18 cellular contexts compared by ENCODE assay signal in the genomic region with DNA sequence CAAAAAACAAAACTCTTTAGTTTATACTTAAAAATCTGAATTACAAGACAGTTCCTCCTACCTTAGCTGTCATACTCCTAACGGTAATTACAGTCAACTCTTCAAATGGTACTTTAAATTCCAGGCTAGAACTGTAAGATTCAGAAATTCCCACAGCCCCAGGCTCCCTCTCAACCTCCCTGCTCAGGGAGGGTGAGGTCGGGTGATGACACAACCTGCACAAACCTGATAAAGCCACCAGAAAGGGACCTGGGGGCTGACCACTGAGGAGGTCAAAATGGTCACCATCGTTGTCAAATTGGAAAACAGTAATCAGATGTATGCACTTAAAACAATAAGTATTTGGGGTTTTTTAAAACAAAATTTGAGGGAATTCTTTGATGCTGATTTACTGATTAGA. TPM values are rescaled to one million over a fixed set of nuclear protein-coding genes. Genes with fewer than 3 reads are reported as not detected.
A peak's percentile ranks its signal among the peaks of the same experiment; 100 is the strongest.
DNase-seq lines count a peak whose midpoint lies in the region; ATAC-seq, FAIRE-seq and TF ChIP-seq lines count a peak whose summit lies in the region.
"Had no signal": no experiment of that assay in that cellular context is flagged by ENCODE, and none has a peak within 500 bp of the region (broad histone marks: within the 10 kb centered on the region; RNA-seq: fewer than 3 reads in every experiment).

No MANE protein-coding gene starts in this region.

- no peaks in the 10 kb centered on the region for H3K4me1 ChIP-seq in K562 (replicated peaks in 1 of 2; ENCODE audit: control insufficient read depth in 2 of 2, insufficient read depth in 2 of 2, low read length in 2 of 2)
- peaks cover 12% of the 10 kb centered on the region for H3K4me1 ChIP-seq in vagina
- H3K4me1 ChIP-seq: BE2C had no signal

- H3K27ac Mint-ChIP-seq in mesothelial cell of epicardium: peak overlapping the region; percentile 11
- H3K27ac Mint-ChIP-seq in stimulated activated memory B cell treated with anti-CD40 and anti-IgM and Interleukin-4, amounts not matched to agents 10 μg/mL and 1 μg/mL and 100 μg/mL, for 72 hours: no peak overlapping the region
- H3K27ac Mint-ChIP-seq: CD14-positive monocyte; CD8-positive, alpha-beta T cell had no signal

- DNase-seq in ELF-1 (ENCODE audit: low read depth, low spot score) (peak; percentile 62), K562 (ENCODE audit: extremely low read depth in 1 of 4, low spot score in 3 of 4) (peak in 2 of 4 experiments; percentile 42 to 69), mesothelial cell of epicardium (ENCODE audit: low spot score in 2 of 2, unreplicated experiment in 2 of 2) (no peak), vagina (ENCODE audit: extremely low spot score in 2 of 2) (no peak), HT-29 (ENCODE audit: low spot score) (no peak)
- DNase-seq: BE2C; CD8-positive, alpha-beta T cell; COR-L47; DND-41; GF-D8 had no signal

- no peak overlapping the region for H2AFZ ChIP-seq in K562 (ENCODE audit: low read depth, low read length)

- no peaks in the 10 kb centered on the region for H4K20me1 ChIP-seq in K562 (replicated peaks; ENCODE audit: control insufficient read depth, insufficient read depth, low read length)

- 0% methylated on average over 3 of the region's 3 CpGs for WGBS in K562 (ENCODE audit: insufficient coverage, low coverage, missing lambda C conversion rate)

- no peak overlapping the region for H3K27ac ChIP-seq in K562 (ENCODE audit: extremely low read depth, low read depth, low read length)
- peak overlapping the region; percentile 3 for H3K27ac ChIP-seq in vagina

- no peak overlapping the region for H3K9ac ChIP-seq in K562 (ENCODE audit: insufficient read depth in 1 of 2, low read depth in 2 of 2, low read length in 2 of 2)

- peaks cover 25% of the 10 kb centered on the region for H3K4me1 Mint-ChIP-seq in mesothelial cell of epicardium
- H3K4me1 Mint-ChIP-seq in stimulated activated memory B cell treated with anti-CD40 and anti-IgM and Interleukin-4, amounts not matched to agents 10 μg/mL and 1 μg/mL and 100 μg/mL, for 72 hours: no peaks in the 10 kb centered on the region
- H3K4me1 Mint-ChIP-seq: CD14-positive monocyte had no signal

- intact Hi-C loops in K562 (cut with micrococcal nuclease) (no loop called here), vagina (cut with DNase I) (no loop called here)

- TF ChIP-seq POLR2A in K562 (conservative IDR thresholded peaks at IDR 0.05): no peak
- no peak for TF ChIP-seq POLR2A in vagina (IDR thresholded peaks at IDR 0.05)

- no peak overlapping the region for H3K4me2 ChIP-seq in K562 (ENCODE audit: insufficient read depth, low read length)

- no peak for FAIRE-seq in K562 (lab: Jason Lieb, UNC)
- FAIRE-seq: A204.1, GM19239, HepG2 had no signal

- no peaks in the 10 kb centered on the region for H3K9me1 ChIP-seq in K562 (ENCODE audit: control insufficient read depth, insufficient read depth, low read length)

- no TSS peak for BruUV-seq in K562 (replicated peaks; lab: Mats Ljungman, UMichigan)

- CTCF ChIA-PET in K562 (lab: Yijun Ruan, JAX; ENCODE audit: low intra/inter-chr PET ratio): no interaction called here

- TF ChIP-seq EP300 in K562 (IDR thresholded peaks at IDR 0.05; ENCODE audit: low read length): peak; percentile 15; the same call in 1 of the 2 replicates

- H3K36me3 ChIP-seq in K562 (ENCODE audit: control insufficient read depth, insufficient read depth, low read length) (no peaks in the 10 kb centered on the region), vagina (no peaks in the 10 kb centered on the region)
- H3K36me3 ChIP-seq: BE2C had no signal

- TF ChIP-seq CTCF in K562 (IDR thresholded peaks at IDR 0.05 in 2 of 3, conservative IDR thresholded peaks at IDR 0.05 in 1 of 3; ENCODE audit: insufficient read depth in 2 of 3, low read depth in 1 of 3, low read length in 3 of 3): no peak
- TF ChIP-seq CTCF in mesothelial cell of epicardium (IDR thresholded peaks at IDR 0.05; ENCODE audit: unreplicated experiment): no peak
- TF ChIP-seq CTCF in vagina (IDR thresholded peaks at IDR 0.05): no peak

- no peaks in the 10 kb centered on the region for H3K79me2 ChIP-seq in K562 (ENCODE audit: control insufficient read depth, insufficient read depth, low read length)

- ATAC-seq in K562 (peak; percentile 95), HG03139 (IDR thresholded peaks at IDR 0.05; ENCODE audit: unreplicated experiment) (no peak)
- ATAC-seq in stimulated activated memory B cell treated with anti-CD40 and anti-IgM and Interleukin-4, amounts not matched to agents 10 μg/mL and 1 μg/mL and 100 μg/mL, for 72 hours: no peak
- ATAC-seq: CD8-positive, alpha-beta T cell; HCT116; HepG2 had no signal

- no peak for TF ChIP-seq RAD21 in K562 (CRISPR knock-in tag; conservative IDR thresholded peaks at IDR 0.05 in 1 of 2, IDR thresholded peaks at IDR 0.05 in 1 of 2)

- H3K27me3 ChIP-seq in K562 (ENCODE audit: control insufficient read depth in 2 of 2, insufficient read depth in 2 of 2, low read length in 2 of 2) (peaks cover 0 to 3% of the 10 kb centered on the region in 2 experiments; a peak in 1 of 5 replicates), vagina (no peaks in the 10 kb centered on the region)
- H3K27me3 ChIP-seq: BE2C had no signal

- H3K36me3 Mint-ChIP-seq in mesothelial cell of epicardium: no peaks in the 10 kb centered on the region
- no peaks in the 10 kb centered on the region for H3K36me3 Mint-ChIP-seq in stimulated activated memory B cell treated with anti-CD40 and anti-IgM and Interleukin-4, amounts not matched to agents 10 μg/mL and 1 μg/mL and 100 μg/mL, for 72 hours
- H3K36me3 Mint-ChIP-seq: CD14-positive monocyte; CD8-positive, alpha-beta T cell had no signal

- in situ Hi-C loops in K562 (cut with MboI): no loop called here

- POLR2A ChIA-PET in K562 (lab: Yijun Ruan, JAX): no interaction called here

- H3K4me3 ChIP-seq in K562: no peak overlapping the region
- H3K4me3 ChIP-seq in vagina: no peak overlapping the region

- H3K27me3 Mint-ChIP-seq in mesothelial cell of epicardium (ENCODE audit: low read depth): no peaks in the 10 kb centered on the region
- H3K27me3 Mint-ChIP-seq in stimulated activated memory B cell treated with anti-CD40 and anti-IgM and Interleukin-4, amounts not matched to agents 10 μg/mL and 1 μg/mL and 100 μg/mL, for 72 hours: peaks cover 26% of the 10 kb centered on the region

- no peak overlapping the region for H3K4me3 Mint-ChIP-seq in mesothelial cell of epicardium
- H3K4me3 Mint-ChIP-seq in stimulated activated memory B cell treated with anti-CD40 and anti-IgM and Interleukin-4, amounts not matched to agents 10 μg/mL and 1 μg/mL and 100 μg/mL, for 72 hours: no peak overlapping the region
- H3K4me3 Mint-ChIP-seq: CD14-positive monocyte; CD8-positive, alpha-beta T cell had no signal

- no peaks in the 10 kb centered on the region for H3K9me3 Mint-ChIP-seq in mesothelial cell of epicardium
- no peaks in the 10 kb centered on the region for H3K9me3 Mint-ChIP-seq in stimulated activated memory B cell treated with anti-CD40 and anti-IgM and Interleukin-4, amounts not matched to agents 10 μg/mL and 1 μg/mL and 100 μg/mL, for 72 hours
- H3K9me3 Mint-ChIP-seq: CD8-positive, alpha-beta T cell had no signal

- H3K9me3 ChIP-seq in K562 (replicated peaks; ENCODE audit: control insufficient read depth, insufficient read depth, low read depth, low read length) (no peaks in the 10 kb centered on the region), vagina (no peaks in the 10 kb centered on the region)
- H3K9me3 ChIP-seq: BE2C had no signal

TF ChIP-seq in K562, 482 proteins besides CTCF, POLR2A, EP300 and RAD21 (continues in another document):
- no peak for TF ChIP-seq FOSL1 (tag; conservative IDR thresholded peaks at IDR 0.05)
- TF ChIP-seq DPF2 (IDR thresholded peaks at IDR 0.05): peak; percentile 38; the same call in 1 of the 2 replicates
- TF ChIP-seq NCOR1 (IDR thresholded peaks at IDR 0.05): peak; percentile 21; the same call in 1 of the 2 replicates
- TF ChIP-seq ZNF41 (CRISPR knock-in tag; conservative IDR thresholded peaks at IDR 0.05): no peak
- 0 out of 4 replicates have a peak, but pooled peaks of 1 of the 2 experiments have one; percentile 9 for TF ChIP-seq KDM1A (IDR thresholded peaks at IDR 0.05)
- TF ChIP-seq TAL1 (IDR thresholded peaks at IDR 0.05): peak; percentile 54; the same call in 1 of the 2 replicates
- TF ChIP-seq CBFA2T3 (IDR thresholded peaks at IDR 0.05): peak; percentile 54
- TF ChIP-seq ARID1B (IDR thresholded peaks at IDR 0.05): peak; percentile 43; the same call in 1 of the 2 replicates
- no peak for TF ChIP-seq ZNF780A (CRISPR knock-in tag; IDR thresholded peaks at IDR 0.05)
- TF ChIP-seq ATF3 (IDR thresholded peaks at IDR 0.05): no peak
- no peak for TF ChIP-seq ATF3 (CRISPR knock-in tag; conservative IDR thresholded peaks at IDR 0.05)

RNA-seq across cellular contexts. Expression of gene SLC22A1, which starts 52.2 kb away (rescaled TPM):
- 0.86 and 0.93 TPM in 2 replicates for total RNA-seq in K562 (2011; cell fraction: chromatin; rRNA removed; ENCODE audit: low replicate concordance)
- 0.67 and 0.79 TPM in 2 replicates for total RNA-seq in K562 (2011; cell fraction: nucleolus; rRNA removed)
- total RNA-seq in K562 (2011; cell fraction: nucleoplasm; rRNA removed): 1.5 and 1.9 TPM in 2 replicates
- total RNA-seq in K562 (2014; rRNA removed): 0.37 TPM in 1 of 2 replicates, not detected in the other
- total RNA-seq in K562 (2014; rRNA removed; fragmentation: Illumina TruSeq; extraction: Trizol): 0.18 and 0.19 TPM in 2 replicates
- total RNA-seq in K562 (2015; rRNA removed; fragmentation: Illumina TruSeq; extraction: Trizol): 0.33 and 0.45 TPM in 2 replicates
- 0.54 and 0.60 TPM in 2 replicates for total RNA-seq in K562 (2021)
- 0.08 and 0.26 TPM in 2 replicates for polyA plus RNA-seq in K562 (2011; rRNA removed)
- 0.18 TPM in 1 of 2 replicates, not detected in the other for polyA plus RNA-seq in K562 (2011; cell fraction: cytosol; rRNA removed)
- polyA plus RNA-seq in K562 (2011; cell fraction: nucleus; rRNA removed): 0.60 and 0.74 TPM in 2 replicates
- polyA plus RNA-seq in K562 (2012): 0.14 and 0.25 TPM in 2 replicates
- 0.12 TPM in 1 of 2 replicates, not detected in the other for polyA plus RNA-seq in K562 (2014; fragmentation: Illumina TruSeq; extraction: Trizol)
- under 1 TPM in 1 of 2 experiments, not detected in 1; 0.11 TPM for polyA plus RNA-seq in K562 (2014; fragmentation: Nextera tagmentation; extraction: Ambion mirVana)
- polyA plus RNA-seq in K562 (2014; rRNA removed): 0.24 TPM in 1 of 2 replicates, not detected in the other
- polyA minus RNA-seq in K562 (2011; rRNA and poly(A)+ RNA removed): 0.33 and 0.56 TPM in 2 replicates
- not detected in 2 replicates for polyA minus RNA-seq in K562 (2011; cell fraction: cytosol; rRNA and poly(A)+ RNA removed)
- polyA minus RNA-seq in K562 (2011; cell fraction: nucleus; rRNA and poly(A)+ RNA removed): 0.67 TPM in 2 replicates
- 1.8 to 2.4 TPM (median 2.0 TPM) in 3 replicates for total RNA-seq in mesothelial cell of epicardium
- total RNA-seq in vagina: 1.2 TPM
- 0.47 and 0.56 TPM in 2 replicates for total RNA-seq in HT-29 (2014; rRNA removed; shearing (Covaris generic))
- total RNA-seq: H4 had no signal
